Comparison of ENCODE assay signal across 9 cellular contexts in genomic region chr6:118187568-118188164, GRCh38.
DNase-seq lines count a peak whose midpoint lies in the region; ATAC-seq and TF ChIP-seq lines count a peak whose summit lies in the region.
"Had no signal": no experiment of that assay in that cellular context is flagged by ENCODE, and none has a peak within 500 bp of the region (broad histone marks: within the 10 kb centered on the region; RNA-seq: fewer than 3 reads in every experiment).

No MANE protein-coding gene starts in this region.

- H3F3A ChIP-seq in neural progenitor cell (ENCODE audit: low read depth): no peaks in the 10 kb centered on the region

- H4K20me1 ChIP-seq in neural progenitor cell (ENCODE audit: low read depth): no peaks in the 10 kb centered on the region

- H3K27ac ChIP-seq in neural progenitor cell (no peak overlapping the region), substantia nigra (ENCODE audit: low read depth, low read length, poor library complexity, severe bottlenecking) (no peak overlapping the region)

- H3K79me2 ChIP-seq in neural progenitor cell (ENCODE audit: low read depth): no peaks in the 10 kb centered on the region

- peaks cover 17% of the 10 kb centered on the region for H3K4me1 Mint-ChIP-seq in activated T-cell treated with anti-CD3 and anti-CD28 coated beads, Interleukin-2, amount 50 U/mL, for 24 hours (ENCODE audit: low read depth)
- H3K4me1 Mint-ChIP-seq in neural progenitor cell: peaks cover 20% of the 10 kb centered on the region

- H3K27me3 Mint-ChIP-seq in activated T-cell treated with anti-CD3 and anti-CD28 coated beads, Interleukin-2, amount 50 U/mL, for 24 hours: no peaks in the 10 kb centered on the region
- no peaks in the 10 kb centered on the region for H3K27me3 Mint-ChIP-seq in neural progenitor cell (ENCODE audit: insufficient read depth, low read depth)

- no peak for TF ChIP-seq CTCF in neural progenitor cell (IDR thresholded peaks at IDR 0.05)

- H3K4me1 ChIP-seq in neural progenitor cell: no peaks in the 10 kb centered on the region

- peak overlapping the region; percentile 32 for H3K4me3 Mint-ChIP-seq in activated T-cell treated with anti-CD3 and anti-CD28 coated beads, Interleukin-2, amount 50 U/mL, for 24 hours
- H3K4me3 Mint-ChIP-seq in neural progenitor cell: no peak overlapping the region
- H3K4me3 Mint-ChIP-seq: neural crest cell had no signal

- H3K4me3 ChIP-seq in neural progenitor cell: no peak overlapping the region

- H3K27ac Mint-ChIP-seq in activated T-cell treated with anti-CD3 and anti-CD28 coated beads, Interleukin-2, amount 50 U/mL, for 24 hours: peak overlapping the region; percentile 71
- H3K27ac Mint-ChIP-seq in neural progenitor cell: peak overlapping the region; percentile 40

- no peaks in the 10 kb centered on the region for H3K36me3 Mint-ChIP-seq in activated T-cell treated with anti-CD3 and anti-CD28 coated beads, Interleukin-2, amount 50 U/mL, for 24 hours (ENCODE audit: low read depth)
- peaks cover 37% of the 10 kb centered on the region for H3K36me3 Mint-ChIP-seq in neural progenitor cell

- DNase-seq in activated T-cell treated with anti-CD3 and anti-CD28 coated beads, Interleukin-2, amount 50 U/mL, for 24 hours: peak; percentile 34
- no peak for DNase-seq in activated T-cell treated with anti-CD3 and anti-CD28 coated beads for 4 hours
- DNase-seq in activated naive CD4-positive, alpha-beta T cell treated with anti-CD3 and anti-CD28 coated beads, Interleukin-2, amount 50 U/mL, for 16 hours: peak; percentile 27
- no peak for DNase-seq in neural progenitor cell (ENCODE audit: low spot score)
- no peak for DNase-seq in substantia nigra (lab: John Stamatoyannopoulos, UW)
- DNase-seq in RKO (ENCODE audit: low spot score): no peak
- DNase-seq in NCI-H2081 treated with DMSO at 0.1 percent for 48 hours (lab: John Stamatoyannopoulos, UW): no peak

- H3K9ac ChIP-seq in neural progenitor cell: no peak overlapping the region

- H3K27me3 ChIP-seq in neural progenitor cell: no peaks in the 10 kb centered on the region

- peak; percentile 61 for ATAC-seq in HG03045 (IDR thresholded peaks at IDR 0.05; ENCODE audit: unreplicated experiment)

- H3K4me2 ChIP-seq in neural progenitor cell: no peak overlapping the region

- H3K9me3 ChIP-seq in neural progenitor cell (ENCODE audit: low read depth): no peaks in the 10 kb centered on the region

- H2AFZ ChIP-seq in neural progenitor cell (replicated peaks): no peak overlapping the region

- no peaks in the 10 kb centered on the region for H3K36me3 ChIP-seq in neural progenitor cell

- no peaks in the 10 kb centered on the region for H3K9me3 Mint-ChIP-seq in activated T-cell treated with anti-CD3 and anti-CD28 coated beads, Interleukin-2, amount 50 U/mL, for 24 hours
- H3K9me3 Mint-ChIP-seq in neural progenitor cell: peaks cover 11% of the 10 kb centered on the region

Comparison
In these comparisons a context has a peak if more than half of its experiments do, and no peak if none do; other contexts are left out.
1. DNase-seq: peak in activated T-cell treated with anti-CD3 and anti-CD28 coated beads, Interleukin-2, amount 50 U/mL, for 24 hours (single experiment) and activated naive CD4-positive, alpha-beta T cell treated with anti-CD3 and anti-CD28 coated beads, Interleukin-2, amount 50 U/mL, for 16 hours (single experiment); none in activated T-cell treated with anti-CD3 and anti-CD28 coated beads for 4 hours (single experiment), neural progenitor cell (single experiment), substantia nigra (0 of 49), RKO (single experiment) and NCI-H2081 treated with DMSO at 0.1 percent for 48 hours (single experiment).